Comparison of ENCODE assay signal across 9 cellular contexts in the genomic region with DNA sequence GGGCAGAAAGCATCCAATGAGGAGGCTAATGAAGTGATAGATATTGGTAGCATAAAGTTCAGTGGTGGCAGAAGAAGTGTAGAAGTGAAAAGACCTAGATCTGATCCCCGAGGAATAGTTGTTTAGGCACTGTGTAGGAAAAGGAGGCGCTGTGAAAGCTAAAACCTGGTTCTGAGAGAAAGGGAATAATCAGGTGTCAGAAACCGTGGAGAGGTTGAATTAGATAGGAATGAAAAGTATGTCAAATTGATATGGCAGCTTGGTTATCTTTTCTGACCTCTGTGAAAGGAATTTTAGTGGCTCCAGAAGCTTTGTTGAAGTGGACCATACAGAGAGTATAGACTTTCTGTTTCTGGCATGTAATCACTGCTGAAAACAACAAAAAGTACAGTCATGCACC. TPM values are rescaled to one million over a fixed set of nuclear protein-coding genes. Genes with fewer than 3 reads are reported as not detected.
"Had no signal": no experiment of that assay in that cellular context is flagged by ENCODE, and none has a peak within 500 bp of the region (broad histone marks: within the 10 kb centered on the region; RNA-seq: fewer than 3 reads in every experiment).

No MANE protein-coding gene starts in this region.

- H3K4me3 ChIP-seq: GM23248, HAP-1 had no signal

- H3K4me1 ChIP-seq: HAP-1 had no signal

- H3K27ac Mint-ChIP-seq: HFFc6, IgD-negative memory B cell had no signal

- H3K27ac ChIP-seq: GM23248, HL-60 had no signal

- H3K4me1 Mint-ChIP-seq: IgD-negative memory B cell had no signal

- H3K4me3 Mint-ChIP-seq: HFFc6, IgD-negative memory B cell had no signal

- H3K9me3 ChIP-seq: HAP-1 had no signal

- H3K36me3 ChIP-seq: HAP-1 had no signal

- H3K9me3 Mint-ChIP-seq: HFFc6 had no signal

- ATAC-seq: HCT116, HepG2 had no signal

- DNase-seq: GM23248, GOT3, H7, HFFc6 had no signal

- H3K36me3 Mint-ChIP-seq: IgD-negative memory B cell had no signal

RNA-seq across cellular contexts. Expression of gene CCDC160, which starts 30.8 kb away (rescaled TPM):
- total RNA-seq: GM23248, HepG2, HFFc6 had no signal
- polyA plus RNA-seq: GM23248, HepG2, IgD-negative memory B cell had no signal
